19 cellular contexts compared by ENCODE assay signal in the genomic region with DNA sequence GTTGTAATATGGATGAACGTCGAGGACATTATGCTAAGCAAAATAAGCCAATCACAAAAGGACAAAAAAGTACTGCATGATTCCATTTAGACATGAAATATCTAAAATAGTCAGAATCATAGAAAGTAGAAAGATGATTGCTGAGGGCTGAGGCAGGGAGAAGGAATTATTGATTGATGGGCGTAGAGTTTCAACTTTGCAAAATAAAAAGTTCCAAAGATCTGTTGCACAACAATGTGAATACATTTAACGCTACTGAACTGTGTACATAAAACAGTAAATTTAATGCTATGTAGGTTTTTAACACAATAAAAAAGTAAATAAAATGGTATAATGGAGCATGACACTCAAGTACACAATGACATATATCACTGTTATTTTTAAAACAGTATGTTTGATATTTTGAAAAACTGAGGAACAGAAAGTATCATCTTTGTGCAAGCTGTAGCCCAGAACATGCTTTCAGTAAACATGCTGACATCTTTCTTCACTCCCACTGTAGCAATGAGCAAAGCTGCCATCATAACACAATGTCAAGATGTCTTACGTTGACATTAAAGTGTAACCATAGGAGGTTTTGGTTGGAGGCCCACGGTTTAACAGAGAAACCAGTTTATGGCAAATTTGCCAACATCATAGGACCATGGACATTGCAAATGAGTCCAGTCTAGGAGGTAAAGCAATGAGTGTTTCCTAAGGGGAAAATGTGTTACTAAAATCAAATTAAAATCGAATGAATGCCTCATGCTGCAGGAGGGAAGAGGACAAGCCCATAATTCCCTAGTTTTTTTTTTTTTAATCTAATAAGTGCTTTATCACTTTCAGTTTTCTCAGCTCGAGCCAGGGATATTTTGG.
"Had no signal": no experiment of that assay in that cellular context is flagged by ENCODE, and none has a peak within 500 bp of the region (broad histone marks: within the 10 kb centered on the region; RNA-seq: fewer than 3 reads in every experiment).

No MANE protein-coding gene starts in this region.

- ATAC-seq: gastroesophageal sphincter; left colon; lower lobe of right lung; stimulated activated naive CD8-positive, alpha-beta T cell treated with anti-CD3 and anti-CD28 coated beads, Interleukin-15, Interleukin-2, amounts not matched to agents 100 U/mL and 50 U/mL, for 24 hours had no signal

- H3K36me3 ChIP-seq: esophagus muscularis mucosa, gastroesophageal sphincter, heart left ventricle, lower lobe of right lung, ovary, prostate gland, tibial artery had no signal

- H3K27me3 ChIP-seq: esophagus muscularis mucosa, gastroesophageal sphincter, heart left ventricle, ovary, tibial artery had no signal

- DNase-seq: activated CD4-positive, alpha-beta memory T cell treated with anti-CD3 and anti-CD28 coated beads, Interleukin-2, amount 10 ng/mL, durations not matched to agents 7 days and 5 days; activated CD4-positive, alpha-beta T cell treated with anti-CD3 and anti-CD28 coated beads for 4 hours; activated CD4-positive, CD25-positive, alpha-beta regulatory T cell; activated gamma-delta T cell; activated naive CD4-positive, alpha-beta T cell treated with anti-CD3 and anti-CD28 coated beads, Interleukin-2, amount 50 U/mL, for 16 hours; activated T-cell treated with anti-CD3 and anti-CD28 coated beads for 4 hours; left colon; lower lobe of right lung; naive B cell; ovary; stimulated activated CD4-positive, alpha-beta T cell treated with anti-CD3 and anti-CD28 coated beads, Interleukin-12 subunit alpha, Interleukin-12 subunit beta, amount 100 ng/mL, for 4 hours; stimulated activated CD4-positive, alpha-beta T cell treated with anti-CD3 and anti-CD28 coated beads, Interleukin-4, amount 100 ng/mL, for 4 hours; stimulated activated naive CD8-positive, alpha-beta T cell treated with anti-CD3 and anti-CD28 coated beads, Interleukin-15, Interleukin-2, amounts not matched to agents 100 U/mL and 50 U/mL, for 24 hours had no signal

- H3K4me1 ChIP-seq: lower lobe of right lung, prostate gland had no signal

- H3K4me3 ChIP-seq: coronary artery, esophagus muscularis mucosa, gastroesophageal sphincter, heart left ventricle, lower lobe of right lung, ovary, prostate gland, tibial artery had no signal

- H3K27ac ChIP-seq: esophagus muscularis mucosa, gastroesophageal sphincter, heart left ventricle, lower lobe of right lung, ovary, prostate gland had no signal

- H3K9me3 ChIP-seq: esophagus muscularis mucosa, gastroesophageal sphincter, heart left ventricle, lower lobe of right lung, ovary, prostate gland, tibial artery had no signal
